ENCODE assay signal across 7 cellular contexts in genomic region chr16:88700636-88701482, GRCh38. TPM values are rescaled to one million over a fixed set of nuclear protein-coding genes. Genes with fewer than 3 reads are reported as not detected.
A peak's percentile ranks its signal among the peaks of the same experiment; 100 is the strongest.
DNase-seq lines count a peak whose midpoint lies in the region; ATAC-seq, FAIRE-seq and TF ChIP-seq lines count a peak whose summit lies in the region.

No MANE protein-coding gene starts in this region.

- H3K4me3 Mint-ChIP-seq in activated B cell treated with CpG ODN at 0.5 μM for 24 hours = peak overlapping the region; percentile 81

- peaks cover 23% of the 10 kb centered on the region for H3K36me3 Mint-ChIP-seq in activated B cell treated with CpG ODN at 0.5 μM for 24 hours (ENCODE audit: low read depth)

- DNase-seq in activated B cell treated with CpG ODN at 0.5 μM for 24 hours = peak; percentile 86
- DNase-seq in bronchial epithelial cell (ENCODE audit: low read depth) = peak; percentile 40
- peak; percentile 84 for DNase-seq in medulla oblongata (ENCODE audit: extremely low spot score)
- peak; percentile 94 for DNase-seq in stimulated activated CD8-positive, alpha-beta memory T cell treated with anti-CD3 and anti-CD28 coated beads, Interleukin-4, amount 100 ng/mL, for 1 hour (ENCODE audit: low read depth in 2 of 2, low spot score in 1 of 2)
- DNase-seq in NCI-H345 (lab: John Stamatoyannopoulos, UW) = no peak

- POLR2A ChIA-PET in activated B cell treated with CpG ODN at 0.5 μM for 24 hours (lab: Charles Lee) = interaction anchor here (0.7 to 4.5 kb wide), 16 partner anchors 9 to 1318 kb away, joined by 3 to 49 read pairs (median 5); partner anchors contain the start of genes APRT, CYBA, FBXO31 and MVD

- ATAC-seq in GM19395 (IDR thresholded peaks at IDR 0.05; ENCODE audit: unreplicated experiment) = peak; percentile 66
- ATAC-seq in HG03565 (IDR thresholded peaks at IDR 0.05; ENCODE audit: unreplicated experiment) = peak; percentile 33
- peak; percentile 81 for ATAC-seq in activated B cell treated with CpG ODN at 0.5 μM for 24 hours (ENCODE audit: low read depth)

- TF ChIP-seq CTCF in activated B cell treated with CpG ODN at 0.5 μM for 24 hours (IDR thresholded peaks at IDR 0.05) (no peak), bronchial epithelial cell (IDR thresholded peaks at IDR 0.05; ENCODE audit: insufficient read depth, low read length, severe bottlenecking) (no peak)

- peaks cover 3% of the 10 kb centered on the region for H3K36me3 ChIP-seq in bronchial epithelial cell (ENCODE audit: control insufficient read depth, insufficient read depth, low read length)

- no peaks in the 10 kb centered on the region for H3K27me3 Mint-ChIP-seq in activated B cell treated with CpG ODN at 0.5 μM for 24 hours

- no peaks in the 10 kb centered on the region for H3K9me3 Mint-ChIP-seq in activated B cell treated with CpG ODN at 0.5 μM for 24 hours

- no peak overlapping the region for H3K4me3 ChIP-seq in bronchial epithelial cell (ENCODE audit: low read depth, low read length)

- intact Hi-C loops in activated B cell treated with CpG ODN at 0.5 μM for 24 hours (cut with micrococcal nuclease) = loop anchor here (1.0 to 5.0 kb wide), 9 partner anchors 9 to 834 kb away; partner anchors contain the start of genes CYBA, MVD, SLC7A5 and SNAI3

- no peak for FAIRE-seq in bronchial epithelial cell (lab: Jason Lieb, UNC)

- no peaks in the 10 kb centered on the region for H3K27me3 ChIP-seq in bronchial epithelial cell (ENCODE audit: control insufficient read depth, insufficient read depth, low read length)

- CTCF ChIA-PET in activated B cell treated with CpG ODN at 0.5 μM for 24 hours (lab: Charles Lee) = interaction anchor here (0.7 to 2.9 kb wide), 4 partner anchors 15 to 62 kb away, joined by 3 to 17 read pairs (median 5); partner anchors contain the start of gene SNAI3

- H3K27ac Mint-ChIP-seq in activated B cell treated with CpG ODN at 0.5 μM for 24 hours = peak overlapping the region; percentile 90

- H3K4me1 Mint-ChIP-seq in activated B cell treated with CpG ODN at 0.5 μM for 24 hours = peaks cover 73% of the 10 kb centered on the region

RNA-seq across cellular contexts. Expression of gene RNF166, which starts 5.3 kb away (rescaled TPM):
- 31.0 and 45.3 TPM in 2 replicates for total RNA-seq in activated B cell treated with CpG ODN at 0.5 μM for 24 hours
- 6.8 and 9.7 TPM in 2 replicates for total RNA-seq in bronchial epithelial cell

RNA-seq across cellular contexts. Expression of gene CTU2, which starts 5.4 kb away (rescaled TPM):
- total RNA-seq in activated B cell treated with CpG ODN at 0.5 μM for 24 hours (28.8 and 36.7 TPM in 2 replicates), bronchial epithelial cell (11.3 and 31.1 TPM in 2 replicates)

RNA-seq across cellular contexts. Expression of gene SNAI3, which starts 14.6 kb away (rescaled TPM):
- 1.5 and 2.7 TPM in 2 replicates for total RNA-seq in activated B cell treated with CpG ODN at 0.5 μM for 24 hours
- 0.26 TPM in 1 of 2 replicates, not detected in the other for total RNA-seq in bronchial epithelial cell

RNA-seq across cellular contexts. Expression of gene MVD, which starts 38.0 kb away (rescaled TPM):
- total RNA-seq in activated B cell treated with CpG ODN at 0.5 μM for 24 hours (115 and 140 TPM in 2 replicates), bronchial epithelial cell (34.6 and 56.6 TPM in 2 replicates)

RNA-seq across cellular contexts. Expression of gene CYBA, which starts 50.0 kb away (rescaled TPM):
- total RNA-seq in activated B cell treated with CpG ODN at 0.5 μM for 24 hours (432 and 456 TPM in 2 replicates), bronchial epithelial cell (134 and 181 TPM in 2 replicates)
